ENCODE assay signal across 26 cellular contexts in genomic region chr4:86917212-86918039, GRCh38. TPM values are rescaled to one million over a fixed set of nuclear protein-coding genes. Genes with fewer than 3 reads are reported as not detected.
"Had no signal": no experiment of that assay in that cellular context is flagged by ENCODE, and none has a peak within 500 bp of the region (broad histone marks: within the 10 kb centered on the region; RNA-seq: fewer than 3 reads in every experiment).

No MANE protein-coding gene starts in this region.

- H3K4me3 Mint-ChIP-seq: activated CD4-positive, alpha-beta memory T cell treated with anti-CD3 and anti-CD28 coated beads for 36 hours; activated naive CD4-positive, alpha-beta T cell treated with anti-CD3 and anti-CD28 coated beads, Interleukin-2, amount 10 ng/mL, durations not matched to agents 7 days and 5 days; activated naive CD8-positive, alpha-beta T cell treated with anti-CD3 and anti-CD28 coated beads for 36 hours; activated T-cell treated with anti-CD3 and anti-CD28 coated beads, Interleukin-2, amount 50 U/mL, for 72 hours had no signal

- H3K9me3 Mint-ChIP-seq: activated CD4-positive, alpha-beta memory T cell treated with anti-CD3 and anti-CD28 coated beads for 36 hours; activated naive CD4-positive, alpha-beta T cell treated with anti-CD3 and anti-CD28 coated beads, Interleukin-2, amount 10 ng/mL, durations not matched to agents 7 days and 5 days; activated naive CD8-positive, alpha-beta T cell treated with anti-CD3 and anti-CD28 coated beads for 36 hours; activated T-cell treated with anti-CD3 and anti-CD28 coated beads, Interleukin-2, amount 50 U/mL, for 72 hours; activated T-helper 2 cell treated with anti-CD3 and anti-CD28 coated beads, Interferon-gamma antibody, Interleukin-2, Interleukin-4, amounts not matched to agents 10 μg/mL and 5 μg/mL and 100 μg/mL, durations not matched to agents 14 hours and 24 hours and 36 hours had no signal

- DNase-seq: activated CD4-positive, alpha-beta memory T cell treated with anti-CD3 and anti-CD28 coated beads for 36 hours; activated CD4-positive, alpha-beta T cell treated with anti-CD3 and anti-CD28 coated beads for 48 hours; activated CD4-positive, CD25-positive, alpha-beta regulatory T cell treated with anti-CD3 and anti-CD28 coated beads, Interleukin-2, amount 50 U/mL, for 72 hours; activated CD8-positive, alpha-beta memory T cell treated with anti-CD3 and anti-CD28 coated beads, Interleukin-2, amount 50 U/mL, for 4 hours; activated gamma-delta T cell treated with Interleukin-2 at 50 U/mL for 16 hours; activated naive CD4-positive, alpha-beta T cell treated with anti-CD3 and anti-CD28 coated beads, Interleukin-2, amount 10 ng/mL, durations not matched to agents 7 days and 5 days; activated naive CD8-positive, alpha-beta T cell treated with anti-CD3 and anti-CD28 coated beads for 36 hours; activated T-cell treated with anti-CD3 and anti-CD28 coated beads, Interleukin-2, amount 50 U/mL, for 72 hours; cerebellar nuclear complex; MV-4-11; NCI-H1092 treated with DMSO at 0.1 percent for 48 hours; NCI-H1417 treated with DMSO at 0.1 percent for 48 hours; NCI-H1694; NCI-H2029; NCI-H2107; NCI-H2171 treated with DMSO at 0.1 percent for 48 hours; NCI-H345; NCI-H510A treated with DMSO at 0.1 percent for 48 hours; NCI-H69; NK-92 treated with Interleukin-12 subunit alpha and Interleukin-12 subunit beta, amount 100 ng/mL, for 24 hours; OCI-M1; RPMI8226 had no signal

- H3K4me2 ChIP-seq: KMS-11 had no signal

- H3K4me3 ChIP-seq: SK-N-MC had no signal

- H3K27me3 Mint-ChIP-seq: activated CD4-positive, alpha-beta memory T cell treated with anti-CD3 and anti-CD28 coated beads for 36 hours; activated naive CD8-positive, alpha-beta T cell treated with anti-CD3 and anti-CD28 coated beads for 36 hours had no signal

- H3K9ac ChIP-seq: KMS-11 had no signal

- H3K27ac Mint-ChIP-seq: activated CD4-positive, alpha-beta memory T cell treated with anti-CD3 and anti-CD28 coated beads for 36 hours; activated naive CD4-positive, alpha-beta T cell treated with anti-CD3 and anti-CD28 coated beads, Interleukin-2, amount 10 ng/mL, durations not matched to agents 7 days and 5 days; activated naive CD8-positive, alpha-beta T cell treated with anti-CD3 and anti-CD28 coated beads for 36 hours; activated T-cell treated with anti-CD3 and anti-CD28 coated beads, Interleukin-2, amount 50 U/mL, for 72 hours; activated T-helper 2 cell treated with anti-CD3 and anti-CD28 coated beads, Interferon-gamma antibody, Interleukin-2, Interleukin-4, amounts not matched to agents 10 μg/mL and 5 μg/mL and 100 μg/mL, durations not matched to agents 14 hours and 24 hours and 36 hours had no signal

- H3K27ac ChIP-seq: KMS-11, SK-N-MC had no signal

- H3K36me3 Mint-ChIP-seq: activated CD4-positive, alpha-beta memory T cell treated with anti-CD3 and anti-CD28 coated beads for 36 hours; activated naive CD4-positive, alpha-beta T cell treated with anti-CD3 and anti-CD28 coated beads, Interleukin-2, amount 10 ng/mL, durations not matched to agents 7 days and 5 days; activated naive CD8-positive, alpha-beta T cell treated with anti-CD3 and anti-CD28 coated beads for 36 hours had no signal

RNA-seq across cellular contexts. Expression of gene C4orf36, which starts 25.2 kb away (rescaled TPM):
- total RNA-seq: activated naive CD8-positive, alpha-beta T cell treated with anti-CD3 and anti-CD28 coated beads for 36 hours; activated T-helper 2 cell treated with anti-CD3 and anti-CD28 coated beads, Interferon-gamma antibody, Interleukin-2, Interleukin-4, amounts not matched to agents 10 μg/mL and 5 μg/mL and 100 μg/mL, durations not matched to agents 14 hours and 24 hours and 36 hours; T-helper 1 cell treated with Interleukin-12 subunit alpha and Interleukin-12 subunit beta and Interleukin-4 antibody, amounts not matched to agents 30 ng/mL and 1 ng/mL, for 36 hours had no signal
